In genomic region chr3:125916376-125916978, GRCh38 we compare ENCODE assay signal across 8 cellular contexts. TPM values are rescaled to one million over a fixed set of nuclear protein-coding genes. Genes with fewer than 3 reads are reported as not detected.
DNase-seq lines count a peak whose midpoint lies in the region; ATAC-seq lines count a peak whose summit lies in the region.

No MANE protein-coding gene starts in this region.

- H2BK120ac ChIP-seq in mesendoderm (ENCODE audit: low read depth, low read length) = no peak overlapping the region

- H3K4me1 ChIP-seq in endocrine pancreas (ENCODE audit: control insufficient read depth, insufficient read depth, low read length) (no peaks in the 10 kb centered on the region), mesendoderm (ENCODE audit: control insufficient read depth, low read depth, low read length) (no peaks in the 10 kb centered on the region)

- H3K4me3 ChIP-seq in endocrine pancreas (ENCODE audit: control insufficient read depth, insufficient read depth, low read length) (no peak overlapping the region), mesendoderm (ENCODE audit: low read length) (peak overlapping the region; percentile 56)

- WGBS in mesendoderm (ENCODE audit: extremely low coverage, insufficient coverage, low lambda C conversion rate) = no CpG with 5 or more reads among the region's 58 CpGs

- no peaks in the 10 kb centered on the region for H3K9me3 ChIP-seq in endocrine pancreas (ENCODE audit: control insufficient read depth, low read length)

- peak overlapping the region; percentile 8 for H3K4me2 ChIP-seq in mesendoderm (ENCODE audit: low read length)

- in situ Hi-C loops in Caki2 (cut with HindIII; ENCODE audit: low pct_unique_long_range_greater_than_20kb, low sequenced_read_pairs) = no loop called here

- H3K27me3 ChIP-seq in endocrine pancreas (ENCODE audit: control insufficient read depth, insufficient read depth, low read length) (no peaks in the 10 kb centered on the region), mesendoderm (ENCODE audit: insufficient read depth, low read length, poor library complexity) (no peaks in the 10 kb centered on the region)

- no peak overlapping the region for H4K5ac ChIP-seq in mesendoderm (ENCODE audit: low read length)

- H3K23ac ChIP-seq in mesendoderm (ENCODE audit: low read length) = no peak overlapping the region

- peak overlapping the region; percentile 89 for H3K18ac ChIP-seq in mesendoderm (ENCODE audit: low read length)

- ATAC-seq in GM19452 (IDR thresholded peaks at IDR 0.05; ENCODE audit: unreplicated experiment) (peak; percentile 69), HG03521 (IDR thresholded peaks at IDR 0.05; ENCODE audit: unreplicated experiment) (peak; percentile 80)

- H2BK5ac ChIP-seq in mesendoderm (ENCODE audit: low read length) = no peak overlapping the region

- H3K4ac ChIP-seq in mesendoderm (ENCODE audit: low read depth, low read length) = peak overlapping the region; percentile 72

- H4K8ac ChIP-seq in mesendoderm (ENCODE audit: low read depth, low read length) = no peak overlapping the region

- H3K27ac ChIP-seq in mesendoderm (ENCODE audit: low read depth, low read length) = peak overlapping the region; percentile 65

- peak; percentile 79 for DNase-seq in Caki2 (ENCODE audit: low read depth)
- peak; percentile 63 for DNase-seq in NCI-H524 treated with DMSO at 0.1 percent for 48 hours (lab: John Stamatoyannopoulos, UW)
- peak; percentile 97 for DNase-seq in activated CD4-positive, alpha-beta T cell treated with anti-CD3 and anti-CD28 coated beads, Interleukin-2, amount 50 U/mL, for 1 hour
- peak; percentile 98 for DNase-seq in mesendoderm
- peak; percentile 95 for DNase-seq in stimulated activated CD8-positive, alpha-beta memory T cell treated with anti-CD3 and anti-CD28 coated beads, Interleukin-4, amount 100 ng/mL, for 48 hours

- no peak overlapping the region for H2BK15ac ChIP-seq in mesendoderm (replicated peaks; ENCODE audit: low read depth)

- no peak overlapping the region for H2AK5ac ChIP-seq in mesendoderm (ENCODE audit: low read length)

- H3K9ac ChIP-seq in endocrine pancreas (ENCODE audit: control insufficient read depth, insufficient read depth, low read length) (peak overlapping the region; percentile 72), mesendoderm (ENCODE audit: low read length) (peak overlapping the region; percentile 88)

- H3K79me2 ChIP-seq in mesendoderm (ENCODE audit: control insufficient read depth, insufficient read depth, low read length) = no peaks in the 10 kb centered on the region

- no peaks in the 10 kb centered on the region for H3K36me3 ChIP-seq in endocrine pancreas (ENCODE audit: control insufficient read depth, insufficient read depth, low read length)
- H3K36me3 ChIP-seq in mesendoderm (ENCODE audit: control insufficient read depth, insufficient read depth, low read length) = no peaks in the 10 kb centered on the region

- H3K56ac ChIP-seq in mesendoderm (ENCODE audit: low read length) = peak overlapping the region; percentile 92

- H3K79me1 ChIP-seq in mesendoderm (ENCODE audit: low read length) = no peaks in the 10 kb centered on the region

RNA-seq across cellular contexts. Expression of gene ROPN1B, which starts 52.5 kb away (rescaled TPM):
- 3.5 TPM in 1 of 2 replicates, not detected in the other for total RNA-seq in Caki2 (2014; rRNA removed; shearing (Covaris generic); ENCODE audit: low replicate concordance)
- 0.07 TPM for polyA plus RNA-seq in mesendoderm (2013, experiment 1 of 2)
- polyA plus RNA-seq in mesendoderm (2013, experiment 2 of 2) = not detected
